In the genomic region with DNA sequence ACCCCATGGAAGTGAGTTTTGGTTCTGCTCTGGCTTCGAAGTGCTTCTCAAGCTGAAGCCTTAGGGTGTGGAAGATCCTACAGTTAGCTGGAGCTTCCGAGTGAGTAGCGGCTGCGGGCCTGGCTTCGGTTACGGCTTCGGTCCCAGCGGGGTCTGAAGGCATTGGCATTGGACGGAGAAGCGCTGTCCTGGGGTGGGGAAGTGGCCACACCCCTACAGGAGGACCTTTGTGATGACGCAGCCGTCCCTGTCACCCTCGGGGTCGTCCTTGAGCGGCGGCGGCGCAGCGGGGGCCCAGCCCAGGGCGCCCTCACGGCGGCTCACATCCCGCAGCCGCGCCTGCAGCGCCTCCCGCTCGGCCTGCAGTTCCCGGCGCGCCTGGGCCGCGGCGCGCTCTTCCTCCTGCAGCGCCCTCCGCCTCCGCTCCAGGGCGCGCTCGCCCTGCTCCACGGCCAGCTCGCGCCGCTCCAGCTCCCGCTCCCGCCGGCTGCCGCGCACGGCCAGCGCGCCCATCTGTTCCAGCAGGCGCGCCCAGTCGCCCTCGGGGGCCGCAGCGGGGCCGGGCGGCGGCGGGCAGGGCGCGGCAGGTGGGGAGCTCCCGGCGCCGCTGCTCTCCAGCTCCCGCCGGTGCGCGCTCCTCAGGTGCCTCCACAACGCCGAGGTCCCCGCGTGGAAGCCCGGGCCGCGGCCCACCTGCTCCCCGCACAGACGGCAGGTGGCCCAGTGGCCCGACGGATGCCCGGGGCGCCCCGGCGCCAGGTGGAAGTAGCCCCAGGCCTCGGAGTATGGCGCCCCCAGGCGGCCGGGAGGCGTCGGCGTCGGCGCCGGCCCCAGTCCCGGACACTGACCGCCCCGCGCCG, we compare ENCODE assay signal across 8 cellular contexts. TPM values are rescaled to one million over a fixed set of nuclear protein-coding genes. Genes with fewer than 3 reads are reported as not detected.
A peak's percentile ranks its signal among the peaks of the same experiment; 100 is the strongest.
DNase-seq lines count a peak whose midpoint lies in the region; ATAC-seq lines count a peak whose summit lies in the region.

No MANE protein-coding gene starts in this region.

- H3K4me3 ChIP-seq in endocrine pancreas (ENCODE audit: control insufficient read depth, insufficient read depth, low read length) (no peak overlapping the region), mesodermal cell (ENCODE audit: extremely low read depth, insufficient read depth, low read length, poor library complexity, severe bottlenecking) (peak overlapping the region; percentile 36)

- H3K27ac ChIP-seq in mesodermal cell (ENCODE audit: low read depth, low read length, severe bottlenecking), result no peak overlapping the region

- H3K9me3 ChIP-seq in endocrine pancreas (ENCODE audit: control insufficient read depth, low read length) (no peaks in the 10 kb centered on the region), mesodermal cell (ENCODE audit: control insufficient read depth, low read length) (no peaks in the 10 kb centered on the region)

- H3K4me1 ChIP-seq in endocrine pancreas (ENCODE audit: control insufficient read depth, insufficient read depth, low read length) (no peaks in the 10 kb centered on the region), mesodermal cell (ENCODE audit: control insufficient read depth, insufficient read depth, low read length, poor library complexity, severe bottlenecking) (no peaks in the 10 kb centered on the region)

- ATAC-seq in GM21737 (IDR thresholded peaks at IDR 0.05; ENCODE audit: unreplicated experiment), result peak; percentile 91

- 5 to 7% methylated on average over 55 to 90 of the region's 102 CpGs for WGBS in mesodermal cell (ENCODE audit: insufficient coverage in 2 of 2), 2 experiments

- H3K36me3 ChIP-seq in endocrine pancreas (ENCODE audit: control insufficient read depth, insufficient read depth, low read length) (no peaks in the 10 kb centered on the region), mesodermal cell (ENCODE audit: control insufficient read depth, insufficient read depth, low read length) (no peaks in the 10 kb centered on the region)

- peak overlapping the region; percentile 80 for H3K9ac ChIP-seq in endocrine pancreas (ENCODE audit: control insufficient read depth, insufficient read depth, low read length)

- DNase-seq in EH (ENCODE audit: low read depth), result peak; percentile 58
- peak; percentile 49 for DNase-seq in NCI-H1105 treated with DMSO at 0.1 percent for 48 hours (lab: John Stamatoyannopoulos, UW)
- DNase-seq in activated CD8-positive, alpha-beta memory T cell treated with anti-CD3 and anti-CD28 coated beads for 24 hours, result peak; percentile 86
- DNase-seq in stimulated activated CD8-positive, alpha-beta memory T cell treated with anti-CD3 and anti-CD28 coated beads, Interleukin-4, amount 100 ng/mL, for 24 hours (ENCODE audit: low read depth), result peak; percentile 49
- no peak for DNase-seq in GDM1 (lab: John Stamatoyannopoulos, UW)

- no peaks in the 10 kb centered on the region for H3K27me3 ChIP-seq in endocrine pancreas (ENCODE audit: control insufficient read depth, insufficient read depth, low read length)

RNA-seq across cellular contexts. Expression of a gene that starts 9.9 kb away (rescaled TPM):
- polyA plus RNA-seq in mesodermal cell (2013, experiment 1 of 2), result 4.1 TPM
- polyA plus RNA-seq in mesodermal cell (2013, experiment 2 of 2), result 2.3 TPM

RNA-seq across cellular contexts. Expression of a gene that starts 47.0 kb away (rescaled TPM):
- 11.2 TPM for polyA plus RNA-seq in mesodermal cell (2013, experiment 1 of 2)
- 12.2 TPM for polyA plus RNA-seq in mesodermal cell (2013, experiment 2 of 2)
